In the genomic region with DNA sequence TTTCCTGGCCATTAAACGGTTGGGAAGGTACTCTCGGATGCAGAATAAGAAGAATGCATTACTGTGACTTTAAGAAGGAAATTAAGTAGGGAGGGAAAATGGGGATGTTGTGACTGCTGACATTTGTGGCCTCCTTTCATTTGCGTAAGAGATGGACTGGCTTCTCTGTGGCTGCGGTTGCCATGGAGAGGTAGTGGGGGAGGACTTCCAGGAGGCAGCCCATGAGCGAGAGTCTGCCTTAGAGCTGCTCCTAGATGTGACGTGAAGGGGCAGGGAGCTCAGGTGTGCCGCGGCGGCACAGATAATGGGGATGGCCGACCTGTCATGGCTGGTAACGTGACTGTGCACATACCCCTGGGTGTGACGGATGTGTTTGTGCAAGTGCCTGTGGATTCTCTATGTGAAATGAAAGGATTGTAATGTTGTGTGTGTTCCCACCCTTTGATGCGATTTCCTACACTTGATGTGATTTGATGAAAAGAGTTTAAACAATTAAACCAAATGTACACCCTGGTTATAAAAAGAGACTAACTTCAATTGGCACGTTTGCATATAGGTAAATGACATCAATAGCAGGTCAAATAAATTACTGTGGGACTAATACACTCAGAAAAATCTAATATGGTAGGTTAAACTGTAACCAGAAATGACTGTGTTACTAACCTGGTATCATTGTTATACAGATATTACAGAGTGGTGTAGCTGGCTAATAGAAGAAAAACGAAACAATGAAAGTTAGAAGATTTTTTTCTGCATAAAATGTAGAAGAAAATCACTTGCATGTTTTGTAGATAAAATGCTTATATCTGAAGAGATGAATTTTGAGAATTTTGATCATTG, we compare ENCODE assay signal across 9 cellular contexts. TPM values are rescaled to one million over a fixed set of nuclear protein-coding genes. Genes with fewer than 3 reads are reported as not detected.
DNase-seq lines count a peak whose midpoint lies in the region; ATAC-seq, FAIRE-seq and TF ChIP-seq lines count a peak whose summit lies in the region.
"Had no signal": no experiment of that assay in that cellular context is flagged by ENCODE, and none has a peak within 500 bp of the region (broad histone marks: within the 10 kb centered on the region; RNA-seq: fewer than 3 reads in every experiment).

No MANE protein-coding gene starts in this region.

- H3K4me3 ChIP-seq in fibroblast of pulmonary artery (replicated peaks; ENCODE audit: low read depth, low read length) (no peak overlapping the region), neural progenitor cell (no peak overlapping the region), suprapubic skin (peak overlapping the region; percentile 9)
- H3K4me3 ChIP-seq: thyroid gland had no signal

- peak overlapping the region; percentile 56 for H3K4me2 ChIP-seq in neural progenitor cell

- no peaks in the 10 kb centered on the region for H3K27me3 Mint-ChIP-seq in neural progenitor cell (ENCODE audit: insufficient read depth, low read depth)

- no peak for TF ChIP-seq EP300 in suprapubic skin (IDR thresholded peaks at IDR 0.05)

- H3K36me3 Mint-ChIP-seq in neural progenitor cell, result peaks cover 1% of the 10 kb centered on the region

- H3K79me2 ChIP-seq in neural progenitor cell (ENCODE audit: low read depth), result peaks cover 86% of the 10 kb centered on the region

- H3K4me1 ChIP-seq in neural progenitor cell, result peaks cover 11% of the 10 kb centered on the region
- peaks cover 19% of the 10 kb centered on the region for H3K4me1 ChIP-seq in suprapubic skin
- H3K4me1 ChIP-seq: thyroid gland had no signal

- peaks cover 38% of the 10 kb centered on the region for H4K20me1 ChIP-seq in neural progenitor cell (ENCODE audit: low read depth)

- H2AFZ ChIP-seq in neural progenitor cell (replicated peaks), result no peak overlapping the region

- H3K9ac ChIP-seq in neural progenitor cell, result no peak overlapping the region

- peak overlapping the region; percentile 97 for H3K27ac Mint-ChIP-seq in neural progenitor cell

- no peaks in the 10 kb centered on the region for H3K27me3 ChIP-seq in neural progenitor cell
- H3K27me3 ChIP-seq in suprapubic skin, result no peaks in the 10 kb centered on the region
- H3K27me3 ChIP-seq: thyroid gland had no signal

- no peaks in the 10 kb centered on the region for H3F3A ChIP-seq in neural progenitor cell (ENCODE audit: low read depth)

- peaks cover 27% of the 10 kb centered on the region for H3K4me1 Mint-ChIP-seq in neural progenitor cell

- TF ChIP-seq CTCF in fibroblast of pulmonary artery (IDR thresholded peaks at IDR 0.05; ENCODE audit: low read length, missing control alignments) (no peak), neural progenitor cell (IDR thresholded peaks at IDR 0.05) (no peak), suprapubic skin (IDR thresholded peaks at IDR 0.05) (no peak)

- WGBS in suprapubic skin, result 38% methylated on average over 15 of the region's 15 CpGs

- H3K9me3 ChIP-seq in neural progenitor cell (ENCODE audit: low read depth), result no peaks in the 10 kb centered on the region
- H3K9me3 ChIP-seq in suprapubic skin, result no peaks in the 10 kb centered on the region
- H3K9me3 ChIP-seq: thyroid gland had no signal

- TF ChIP-seq POLR2A in GM12892 (IDR thresholded peaks at IDR 0.05; ENCODE audit: low read depth, low read length), result peak; percentile 58; the same call in 1 of the 2 replicates
- TF ChIP-seq POLR2A in suprapubic skin (IDR thresholded peaks at IDR 0.05), result no peak

- FAIRE-seq in GM12892 (lab: Jason Lieb, UNC), result peak; percentile 94

- H3K27ac ChIP-seq in neural progenitor cell (no peak overlapping the region), suprapubic skin (no peak overlapping the region)
- H3K27ac ChIP-seq: thyroid gland had no signal

- H3K9me3 Mint-ChIP-seq in neural progenitor cell, result no peaks in the 10 kb centered on the region

- DNase-seq in GM12892 (ENCODE audit: insufficient read length) (no peak), NCI-H69 (lab: John Stamatoyannopoulos, UW) (peak; percentile 96), activated T-cell treated with anti-CD3 and anti-CD28 coated beads for 48 hours (ENCODE audit: low read depth) (peak; percentile 58), fibroblast of pulmonary artery (ENCODE audit: low read depth) (peak; percentile 77), neural progenitor cell (ENCODE audit: low spot score) (peak; percentile 66), suprapubic skin (ENCODE audit: low spot score in 2 of 2) (peak in 1 of 2 donors; percentile 79), DMS53 (lab: John Stamatoyannopoulos, UW) (no peak)

- peak; percentile 67 for ATAC-seq in HG02840 (IDR thresholded peaks at IDR 0.05; ENCODE audit: low FRiP score, unreplicated experiment)

- H3K4me3 Mint-ChIP-seq in neural progenitor cell, result peak overlapping the region; percentile 79

- no peaks in the 10 kb centered on the region for H3K36me3 ChIP-seq in neural progenitor cell
- H3K36me3 ChIP-seq in suprapubic skin, result no peaks in the 10 kb centered on the region
- H3K36me3 ChIP-seq: thyroid gland had no signal

RNA-seq across cellular contexts. Expression of a gene that starts 48.9 kb away (rescaled TPM):
- polyA plus RNA-seq in GM12892 (2012; ENCODE audit: missing spikeins), result 19.0 TPM
- total RNA-seq in neural progenitor cell (ENCODE audit: low replicate concordance), result 21.6 and 23.3 TPM in 2 replicates
- total RNA-seq in suprapubic skin, result 10 to 100 TPM; 37.9 to 48.4 (median 43.9) TPM

Comparison
In these comparisons a context has a peak if more than half of its experiments do, and no peak if none do; other contexts are left out.
1. DNase-seq: peak in NCI-H69 (single experiment), activated T-cell treated with anti-CD3 and anti-CD28 coated beads for 48 hours (single experiment), fibroblast of pulmonary artery (single experiment) and neural progenitor cell (single experiment); none in GM12892 (single experiment) and DMS53 (single experiment).